Comparison of ENCODE assay signal across 17 cellular contexts in the genomic region with DNA sequence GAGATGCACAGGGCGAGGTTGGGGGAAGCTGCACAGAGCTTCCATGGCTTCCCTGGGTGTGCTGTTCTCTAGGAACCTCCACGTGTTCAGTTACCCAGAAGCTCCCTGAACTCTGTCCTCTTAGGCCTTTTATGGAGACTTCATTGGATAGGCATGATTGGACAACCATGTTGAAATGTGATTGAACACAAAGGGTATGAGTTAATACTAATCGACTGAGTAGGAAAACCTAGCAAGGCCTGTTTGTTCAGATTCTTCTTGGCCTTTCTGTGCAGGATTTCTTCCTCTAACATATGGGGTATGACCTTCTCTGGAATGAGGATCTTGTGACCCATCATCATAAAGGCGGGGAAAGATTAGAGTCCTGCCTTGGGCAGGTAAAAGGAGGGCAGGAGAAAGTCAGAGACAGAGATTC.
DNase-seq lines count a peak whose midpoint lies in the region; ATAC-seq, FAIRE-seq and TF ChIP-seq lines count a peak whose summit lies in the region.
"Had no signal": no experiment of that assay in that cellular context is flagged by ENCODE, and none has a peak within 500 bp of the region (broad histone marks: within the 10 kb centered on the region; RNA-seq: fewer than 3 reads in every experiment).

No MANE protein-coding gene starts in this region.

- no peak for TF ChIP-seq CTCF in esophagus squamous epithelium (IDR thresholded peaks at IDR 0.05)

- FAIRE-seq in GM12892 (lab: Jason Lieb, UNC) = peak; percentile 14

- intact Hi-C loops in esophagus squamous epithelium (cut with DNase I) = no loop called here

- DNase-seq in GM12892 (ENCODE audit: insufficient read length) (no peak), SK-N-MC (ENCODE audit: low read depth, low spot score) (no peak), esophagus squamous epithelium (lab: John Stamatoyannopoulos, UW) (no peak), renal cortical epithelial cell (ENCODE audit: low read depth) (peak; percentile 90), iPS-NIHi7 (ENCODE audit: extremely low spot score) (no peak), MV-4-11 (lab: John Stamatoyannopoulos, UW) (no peak), NCI-H2029 (lab: John Stamatoyannopoulos, UW) (no peak)
- DNase-seq: activated CD8-positive, alpha-beta T cell treated with anti-CD3 and anti-CD28 coated beads, Interleukin-2, amount 10 ng/mL, durations not matched to agents 7 days and 5 days; activated gamma-delta T cell; C1 segment of cervical spinal cord; central memory CD4-positive, alpha-beta T cell; EL; mesendoderm; NCI-H1694; NCI-H524 had no signal

- TF ChIP-seq POLR2A in GM12892 (IDR thresholded peaks at IDR 0.05; ENCODE audit: low read depth, low read length) (no peak), esophagus squamous epithelium (IDR thresholded peaks at IDR 0.05) (no peak)

- H3K9me3 ChIP-seq in SK-N-MC (ENCODE audit: low read depth, low read length) (no peaks in the 10 kb centered on the region), esophagus squamous epithelium (no peaks in the 10 kb centered on the region)
- H3K9me3 ChIP-seq: prostate gland had no signal

- H3K36me3 ChIP-seq in SK-N-MC (ENCODE audit: insufficient read depth, low read length) (0 out of 2 replicates have a peak, but pooled peaks cover 2% of the 10 kb centered on the region), esophagus squamous epithelium (no peaks in the 10 kb centered on the region)
- H3K36me3 ChIP-seq: prostate gland had no signal

- no peaks in the 10 kb centered on the region for H3K27me3 ChIP-seq in esophagus squamous epithelium

- H3K4me1 ChIP-seq in esophagus squamous epithelium = peaks cover 0 to 54% (median 19%) of the 10 kb centered on the region in 3 donors
- H3K4me1 ChIP-seq: prostate gland had no signal

- no peak overlapping the region for H3K9ac ChIP-seq in SK-N-MC (ENCODE audit: insufficient read length)

- no peak for ATAC-seq in HG03565 (IDR thresholded peaks at IDR 0.05; ENCODE audit: unreplicated experiment)
- ATAC-seq: activated CD8-positive, alpha-beta T cell treated with anti-CD3 and anti-CD28 coated beads, Interleukin-2, amount 10 ng/mL, durations not matched to agents 7 days and 5 days had no signal

- no peak overlapping the region for H3K4me3 ChIP-seq in SK-N-MC
- no peak overlapping the region for H3K4me3 ChIP-seq in esophagus squamous epithelium
- H3K4me3 ChIP-seq: prostate gland had no signal

- 0 out of 2 replicates have a peak overlapping the region, but pooled peaks have one; percentile 39 for H3K27ac ChIP-seq in SK-N-MC
- H3K27ac ChIP-seq in esophagus squamous epithelium = peak overlapping the region; percentile 28 to 65 (median 56)
- H3K27ac ChIP-seq: prostate gland had no signal

- 46 to 70% methylated on average over 4 of the region's 4 CpGs for WGBS in esophagus squamous epithelium, 2 donors
